ENCODE assay signal across 10 cellular contexts in genomic region chr10:119680050-119680449, GRCh38. TPM values are rescaled to one million over a fixed set of nuclear protein-coding genes. Genes with fewer than 3 reads are reported as not detected.
A peak's percentile ranks its signal among the peaks of the same experiment; 100 is the strongest.
DNase-seq lines count a peak whose midpoint lies in the region; TF ChIP-seq lines count a peak whose summit lies in the region.
"Had no signal": no experiment of that assay in that cellular context is flagged by ENCODE, and none has a peak within 500 bp of the region (broad histone marks: within the 10 kb centered on the region; RNA-seq: fewer than 3 reads in every experiment).

No MANE protein-coding gene starts in this region.

- in situ Hi-C loops in G401 (cut with HindIII; ENCODE audit: low sequenced_read_pairs), result loop anchor here (10.0 kb wide), 1 partner anchor 155 kb away; no protein-coding TSS in a partner anchor

- DNase-seq in ELR (ENCODE audit: low read depth), result peak; percentile 95
- DNase-seq in SJSA1 (ENCODE audit: low read depth in 1 of 2, low spot score in 2 of 2), result peak; percentile 50 to 60
- DNase-seq in fibroblast of mammary gland (ENCODE audit: low read depth), result peak; percentile 81
- no peak for DNase-seq in GM20000 (ENCODE audit: low spot score)
- no peak for DNase-seq in G401 (ENCODE audit: low spot score)
- DNase-seq in stimulated activated CD4-positive, alpha-beta T cell treated with anti-CD3 and anti-CD28 coated beads, Interleukin-2, amount 100 ng/mL, for 24 hours, result no peak
- no peak for DNase-seq in NCI-H82 (lab: John Stamatoyannopoulos, UW)
- DNase-seq: DMS79, natural killer cell had no signal

- peaks cover 28% of the 10 kb centered on the region for H3K36me3 ChIP-seq in SJSA1
- peaks cover 29% of the 10 kb centered on the region for H3K36me3 ChIP-seq in skeletal muscle satellite cell (ENCODE audit: insufficient read depth, low read length)

- no peak overlapping the region for H3K4me3 ChIP-seq in SJSA1
- H3K4me3 ChIP-seq in fibroblast of mammary gland (ENCODE audit: control insufficient read depth, low read depth, low read length), result no peak overlapping the region
- no peak overlapping the region for H3K4me3 ChIP-seq in skeletal muscle satellite cell (ENCODE audit: low read length)

- no peak overlapping the region for H3K9ac ChIP-seq in skeletal muscle satellite cell (ENCODE audit: low read depth, low read length)

- H3K4me1 ChIP-seq in SJSA1 (replicated peaks) (peaks cover 37% of the 10 kb centered on the region), skeletal muscle satellite cell (ENCODE audit: control insufficient read depth, insufficient read depth, low read length) (peaks cover 59% of the 10 kb centered on the region)

- no peaks in the 10 kb centered on the region for H3K9me3 ChIP-seq in SJSA1 (replicated peaks)
- H3K9me3 ChIP-seq in skeletal muscle satellite cell (replicated peaks; ENCODE audit: low read length), result no peaks in the 10 kb centered on the region

- TF ChIP-seq CTCF in fibroblast of mammary gland (conservative IDR thresholded peaks at IDR 0.05; ENCODE audit: control insufficient read depth, insufficient read depth, low read depth, low read length) (no peak), GM20000 (IDR thresholded peaks at IDR 0.05; ENCODE audit: extremely low read depth, missing control alignments) (no peak)

- no peaks in the 10 kb centered on the region for H3K27me3 ChIP-seq in SJSA1 (replicated peaks)
- H3K27me3 ChIP-seq in skeletal muscle satellite cell (ENCODE audit: control insufficient read depth, insufficient read depth, low read length), result no peaks in the 10 kb centered on the region

- H3K27ac ChIP-seq in SJSA1, result 0 out of 2 replicates have a peak overlapping the region, but pooled peaks have one; percentile 5

- H3K4me2 ChIP-seq in skeletal muscle satellite cell (ENCODE audit: low read length), result peak overlapping the region; percentile 34

RNA-seq across cellular contexts. Expression of gene BAG3, which starts 28.9 kb away (rescaled TPM):
- 12.6 and 19.7 TPM in 2 replicates for total RNA-seq in SJSA1 (2014; rRNA removed; shearing (Covaris generic))
- 19.5 and 23.6 TPM in 2 replicates for total RNA-seq in skeletal muscle satellite cell (2012; rRNA removed)
- total RNA-seq in G401 (2014; rRNA removed; shearing (Covaris generic)), result 8.5 and 14.6 TPM in 2 replicates

RNA-seq across cellular contexts. Expression of gene INPP5F, which starts 45.8 kb away (rescaled TPM):
- 39.9 and 46.3 TPM in 2 replicates for total RNA-seq in SJSA1 (2014; rRNA removed; shearing (Covaris generic))
- 9.1 and 12.0 TPM in 2 replicates for total RNA-seq in skeletal muscle satellite cell (2012; rRNA removed)
- 7.9 and 10.1 TPM in 2 replicates for total RNA-seq in G401 (2014; rRNA removed; shearing (Covaris generic))

Comparison
In these comparisons a context has a peak if more than half of its experiments do, and no peak if none do; other contexts are left out.
1. DNase-seq: peak in ELR (single experiment), SJSA1 (2 of 2) and fibroblast of mammary gland (single experiment); none in GM20000 (single experiment), G401 (single experiment), stimulated activated CD4-positive, alpha-beta T cell treated with anti-CD3 and anti-CD28 coated beads, Interleukin-2, amount 100 ng/mL, for 24 hours (0 of 2) and NCI-H82 (single experiment).